In genomic region chr19:7874857-7875393, GRCh38 we compare ENCODE assay signal across 11 cellular contexts. TPM values are rescaled to one million over a fixed set of nuclear protein-coding genes. Genes with fewer than 3 reads are reported as not detected.
A peak's percentile ranks its signal among the peaks of the same experiment; 100 is the strongest.
DNase-seq lines count a peak whose midpoint lies in the region; ATAC-seq and TF ChIP-seq lines count a peak whose summit lies in the region.
"Had no signal": no experiment of that assay in that cellular context is flagged by ENCODE, and none has a peak within 500 bp of the region (broad histone marks: within the 10 kb centered on the region; RNA-seq: fewer than 3 reads in every experiment).

No MANE protein-coding gene starts in this region.

- peak overlapping the region; percentile 37 for H3K9ac ChIP-seq in NT2/D1 (ENCODE audit: insufficient read length, low read depth)
- H3K9ac ChIP-seq in parathyroid adenoma: no peak overlapping the region

- H3K36me3 ChIP-seq in NT2/D1 (ENCODE audit: insufficient read depth, insufficient read length, low read length) (no peaks in the 10 kb centered on the region), parathyroid adenoma (ENCODE audit: control insufficient read depth, insufficient read depth, low read length) (no peaks in the 10 kb centered on the region)
- H3K36me3 ChIP-seq: neutrophil had no signal

- H3K27ac ChIP-seq in parathyroid adenoma: peak overlapping the region; percentile 19
- H3K27ac ChIP-seq: neutrophil had no signal

- H3K9me3 ChIP-seq in NT2/D1 (ENCODE audit: insufficient read depth, low read length) (no peaks in the 10 kb centered on the region), parathyroid adenoma (ENCODE audit: control insufficient read depth, low read length) (no peaks in the 10 kb centered on the region)
- H3K9me3 ChIP-seq: neutrophil had no signal

- peak overlapping the region; percentile 35 for H3K4me3 Mint-ChIP-seq in activated T-cell treated with anti-CD3 and anti-CD28 coated beads, Interleukin-2, amount 50 U/mL, for 24 hours

- H3K4me2 ChIP-seq in parathyroid adenoma (ENCODE audit: low read length): peak overlapping the region; percentile 64

- no peak for DNase-seq in activated T-cell treated with anti-CD3 and anti-CD28 coated beads, Interleukin-2, amount 50 U/mL, for 24 hours
- DNase-seq in activated T-cell treated with anti-CD3 and anti-CD28 coated beads, Interleukin-2, amount 50 U/mL, for 48 hours: no peak
- DNase-seq in NT2/D1 (ENCODE audit: low read depth, low spot score) (no peak), epithelial cell of proximal tubule (ENCODE audit: low read depth) (no peak), NCI-H524 (lab: John Stamatoyannopoulos, UW) (no peak), AG08395 (ENCODE audit: low spot score) (no peak)
- DNase-seq: SW 1271 had no signal

- H3K27me3 ChIP-seq in NT2/D1 (ENCODE audit: insufficient read depth, insufficient read length) (peaks cover 38% of the 10 kb centered on the region), parathyroid adenoma (ENCODE audit: control insufficient read depth, insufficient read depth, low read length) (no peaks in the 10 kb centered on the region)

- H3K27ac Mint-ChIP-seq in activated T-cell treated with anti-CD3 and anti-CD28 coated beads, Interleukin-2, amount 50 U/mL, for 24 hours: no peak overlapping the region

- no peaks in the 10 kb centered on the region for H3K79me2 ChIP-seq in parathyroid adenoma

- peaks cover 25% of the 10 kb centered on the region for H3K4me1 Mint-ChIP-seq in activated T-cell treated with anti-CD3 and anti-CD28 coated beads, Interleukin-2, amount 50 U/mL, for 24 hours (ENCODE audit: low read depth)

- H2AFZ ChIP-seq in parathyroid adenoma: peak overlapping the region; percentile 90

- peaks cover 19% of the 10 kb centered on the region for H3K4me1 ChIP-seq in NT2/D1 (ENCODE audit: insufficient read depth, insufficient read length)
- peaks cover 10% of the 10 kb centered on the region for H3K4me1 ChIP-seq in parathyroid adenoma

- H3K4me3 ChIP-seq in NT2/D1 (ENCODE audit: insufficient read length, low read depth) (peak overlapping the region; percentile 67), epithelial cell of proximal tubule (ENCODE audit: low read depth, low read length) (peak overlapping the region; percentile 62), parathyroid adenoma (ENCODE audit: low read depth, low read length) (peak overlapping the region; percentile 76)

- peaks cover 41% of the 10 kb centered on the region for H3K27me3 Mint-ChIP-seq in activated T-cell treated with anti-CD3 and anti-CD28 coated beads, Interleukin-2, amount 50 U/mL, for 24 hours

- H3K9me3 Mint-ChIP-seq in activated T-cell treated with anti-CD3 and anti-CD28 coated beads, Interleukin-2, amount 50 U/mL, for 24 hours: no peaks in the 10 kb centered on the region

- no peak for ATAC-seq in GM21526 (IDR thresholded peaks at IDR 0.05; ENCODE audit: low FRiP score, unreplicated experiment)

- no peaks in the 10 kb centered on the region for H3K36me3 Mint-ChIP-seq in activated T-cell treated with anti-CD3 and anti-CD28 coated beads, Interleukin-2, amount 50 U/mL, for 24 hours (ENCODE audit: low read depth)

- TF ChIP-seq CTCF in epithelial cell of proximal tubule (conservative IDR thresholded peaks at IDR 0.05; ENCODE audit: low read depth, low read length): no peak
- no peak for TF ChIP-seq CTCF in parathyroid adenoma (IDR thresholded peaks at IDR 0.05)

RNA-seq across cellular contexts. Expression of gene PRR36, which starts 0.7 kb away (rescaled TPM):
- total RNA-seq in epithelial cell of proximal tubule: 0.72 and 0.81 TPM in 2 replicates

RNA-seq across cellular contexts. Expression of gene LRRC8E, which starts 13.4 kb away (rescaled TPM):
- 11.9 and 18.9 TPM in 2 replicates for total RNA-seq in epithelial cell of proximal tubule
- total RNA-seq: activated CD8-positive, alpha-beta memory T cell treated with anti-CD3 and anti-CD28 coated beads for 36 hours had no signal

RNA-seq across cellular contexts. Expression of gene MAP2K7, which starts 28.8 kb away (rescaled TPM):
- 7.6 and 14.6 TPM in 2 replicates for total RNA-seq in epithelial cell of proximal tubule

RNA-seq across cellular contexts. Expression of gene TGFBR3L, which starts 39.7 kb away (rescaled TPM):
- total RNA-seq in epithelial cell of proximal tubule: 1.6 and 16.8 TPM in 2 replicates

RNA-seq across cellular contexts. Expression of gene EVI5L, which starts 44.9 kb away (rescaled TPM):
- total RNA-seq in epithelial cell of proximal tubule: 6.1 and 9.3 TPM in 2 replicates
